In genomic region chr6:50333696-50334095, GRCh38 we compare ENCODE assay signal across 24 cellular contexts.
"Had no signal": no experiment of that assay in that cellular context is flagged by ENCODE, and none has a peak within 500 bp of the region (broad histone marks: within the 10 kb centered on the region; RNA-seq: fewer than 3 reads in every experiment).

No MANE protein-coding gene starts in this region.

- ATAC-seq: K562, T-cell had no signal

- H3K4me2 ChIP-seq: KMS-11, PC-9, SK-N-SH had no signal

- H3K9me3 ChIP-seq: Peyer's patch, SK-N-SH had no signal

- DNase-seq: Kasumi-1; MV-4-11; NCI-H1048; NCI-H1105; NCI-H1436 treated with DMSO at 0.1 percent for 48 hours; NCI-H1694; NCI-H187 treated with DMSO at 0.1 percent for 48 hours; NCI-H2029 treated with DMSO at 0.1 percent for 48 hours; NCI-H2171 treated with DMSO at 0.1 percent for 48 hours; NCI-H345; NCI-H524; NCI-H526 treated with DMSO at 0.1 percent for 48 hours; NCI-H774; NK-92 treated with Interleukin-12 subunit alpha and Interleukin-12 subunit beta, amount 100 ng/mL, for 24 hours; OCI-M1; PC-9; Peyer's patch; Right ventricle myocardium superior; SIG-M5; SK-N-SH; SW 1271; T-cell had no signal

- H3K27ac ChIP-seq: KMS-11, PC-9, Peyer's patch had no signal

- H3K27me3 ChIP-seq: Peyer's patch had no signal

- H2AFZ ChIP-seq: PC-9 had no signal

- H3K4me3 ChIP-seq: K562, PC-9, Peyer's patch had no signal

- H3K9ac ChIP-seq: KMS-11, SK-N-SH had no signal

- H3K36me3 ChIP-seq: Peyer's patch had no signal

- H3K4me1 ChIP-seq: Peyer's patch had no signal
